In genomic region chr1:200888349-200888838, GRCh38 we compare ENCODE assay signal across 8 cellular contexts. TPM values are rescaled to one million over a fixed set of nuclear protein-coding genes. Genes with fewer than 3 reads are reported as not detected.
DNase-seq lines count a peak whose midpoint lies in the region; ATAC-seq lines count a peak whose summit lies in the region.

No MANE protein-coding gene starts in this region.

- H2AK5ac ChIP-seq in neuronal stem cell (ENCODE audit: low read depth, low read length) = no peak overlapping the region

- H3K36me3 ChIP-seq in neuronal stem cell (replicated peaks in 1 of 2; ENCODE audit: control insufficient read depth in 2 of 2, insufficient read depth in 2 of 2, low read length in 2 of 2) = peaks cover 0 to 6% of the 10 kb centered on the region in 2 donors

- no peak overlapping the region for H2BK12ac ChIP-seq in neuronal stem cell (ENCODE audit: low read length)

- H2BK15ac ChIP-seq in neuronal stem cell (ENCODE audit: low read length) = peak overlapping the region; percentile 6

- H3K14ac ChIP-seq in neuronal stem cell (ENCODE audit: low read length) = no peak overlapping the region

- H3K4me1 ChIP-seq in neuronal stem cell (ENCODE audit: control insufficient read depth in 2 of 2, insufficient read depth in 1 of 2, low read depth in 1 of 2, low read length in 2 of 2) = peaks cover 25 to 29% of the 10 kb centered on the region in 2 donors

- no peak overlapping the region for H3K4ac ChIP-seq in neuronal stem cell (ENCODE audit: low read length)

- no peak overlapping the region for H4K8ac ChIP-seq in neuronal stem cell (ENCODE audit: low read depth, low read length)

- no peak overlapping the region for H3K4me3 ChIP-seq in neuronal stem cell (ENCODE audit: low read length in 2 of 2)

- H3K9me3 ChIP-seq in neuronal stem cell (replicated peaks in 1 of 2; ENCODE audit: control insufficient read depth in 2 of 2, insufficient read depth in 1 of 2, low read depth in 1 of 2, low read length in 2 of 2) = no peaks in the 10 kb centered on the region

- no peak overlapping the region for H2BK5ac ChIP-seq in neuronal stem cell (ENCODE audit: low read length)

- WGBS in neuronal stem cell (ENCODE audit: extremely low coverage in 2 of 2, insufficient read length in 2 of 2, insufficient replicate concordance in 1 of 2), 2 donors = no CpG with 5 or more reads among the region's 7 CpGs

- H4K91ac ChIP-seq in neuronal stem cell (ENCODE audit: low read depth, low read length, poor library complexity) = no peak overlapping the region

- ATAC-seq in GM18498 (IDR thresholded peaks at IDR 0.05; ENCODE audit: unreplicated experiment) (peak; percentile 89), HG02571 (IDR thresholded peaks at IDR 0.05; ENCODE audit: unreplicated experiment) (peak; percentile 90)

- H3K4me2 ChIP-seq in neuronal stem cell (ENCODE audit: insufficient read depth, low read length, poor library complexity, severe bottlenecking) = no peak overlapping the region

- H2BK120ac ChIP-seq in neuronal stem cell (ENCODE audit: low read depth, low read length) = peak overlapping the region; percentile 4

- DNase-seq in MV-4-11 (lab: John Stamatoyannopoulos, UW) (peak; percentile 98), activated T-cell treated with anti-CD3 and anti-CD28 coated beads for 4 hours (peak; percentile 22), neuronal stem cell (ENCODE audit: low spot score) (no peak), hippocampal formation (lab: John Stamatoyannopoulos, UW) (no peak), medulla oblongata (ENCODE audit: extremely low spot score) (no peak), NCI-H1694 treated with DMSO at 0.1 percent for 48 hours (lab: John Stamatoyannopoulos, UW) (no peak)

- no peak overlapping the region for H3K9ac ChIP-seq in neuronal stem cell (ENCODE audit: low read depth, low read length, poor library complexity)

- peak overlapping the region; percentile 62 for H2AFZ ChIP-seq in neuronal stem cell (ENCODE audit: low read length)

- no peaks in the 10 kb centered on the region for H3K27me3 ChIP-seq in neuronal stem cell (ENCODE audit: control insufficient read depth in 3 of 3, insufficient read depth in 3 of 3, low read depth in 1 of 3, low read length in 3 of 3)

- peak overlapping the region; percentile 8 for H3K18ac ChIP-seq in neuronal stem cell (ENCODE audit: low read length)

- no peaks in the 10 kb centered on the region for H3K79me1 ChIP-seq in neuronal stem cell (ENCODE audit: low read depth, low read length)

- no peak overlapping the region for H3K23ac ChIP-seq in neuronal stem cell (ENCODE audit: low read depth, low read length, poor library complexity)

- no peak overlapping the region for H3K27ac ChIP-seq in neuronal stem cell (replicated peaks; ENCODE audit: low read length)

RNA-seq across cellular contexts. Expression of gene INAVA, which starts 6.3 kb away (rescaled TPM):
- 30.9 TPM for polyA plus RNA-seq in neuronal stem cell (2013, experiment 1 of 2)
- polyA plus RNA-seq in neuronal stem cell (2013, experiment 2 of 2) = 29.8 TPM

RNA-seq across cellular contexts. Expression of gene GPR25, which starts 15.6 kb away (rescaled TPM):
- not detected for polyA plus RNA-seq in neuronal stem cell (2013, experiment 1 of 2)
- not detected for polyA plus RNA-seq in neuronal stem cell (2013, experiment 2 of 2)

Comparison
In these comparisons a context has a peak if more than half of its experiments do, and no peak if none do; other contexts are left out.
1. DNase-seq: peak in MV-4-11 (single experiment) and activated T-cell treated with anti-CD3 and anti-CD28 coated beads for 4 hours (single experiment); none in neuronal stem cell (single experiment), hippocampal formation (0 of 2), medulla oblongata (single experiment) and NCI-H1694 treated with DMSO at 0.1 percent for 48 hours (single experiment).